ENCODE assay signal across 26 cellular contexts in genomic region chr2:240512109-240512485, GRCh38. TPM values are rescaled to one million over a fixed set of nuclear protein-coding genes. Genes with fewer than 3 reads are reported as not detected.
DNase-seq lines count a peak whose midpoint lies in the region; ATAC-seq, FAIRE-seq and TF ChIP-seq lines count a peak whose summit lies in the region.
"Had no signal": no experiment of that assay in that cellular context is flagged by ENCODE, and none has a peak within 500 bp of the region (broad histone marks: within the 10 kb centered on the region; RNA-seq: fewer than 3 reads in every experiment).

No MANE protein-coding gene starts in this region.

- H3K27ac ChIP-seq in coronary artery (no peak overlapping the region), neural progenitor cell (no peak overlapping the region), hepatocyte (no peak overlapping the region)
- H3K27ac ChIP-seq: 22Rv1, BLaER1, HL-60, PC-9 had no signal

- no peaks in the 10 kb centered on the region for H3K9me3 Mint-ChIP-seq in activated CD8-positive, alpha-beta memory T cell treated with anti-CD3 and anti-CD28 coated beads, Interleukin-2, amount 10 ng/mL, durations not matched to agents 7 days and 5 days (ENCODE audit: low read depth)
- H3K9me3 Mint-ChIP-seq in stimulated activated effector memory CD8-positive, alpha-beta T cell treated with anti-CD3 and anti-CD28 coated beads, Interleukin-12 subunit alpha, Interleukin-12 subunit beta, amount 100 ng/mL, for 72 hours: no peaks in the 10 kb centered on the region
- H3K9me3 Mint-ChIP-seq in neural progenitor cell: no peaks in the 10 kb centered on the region
- H3K9me3 Mint-ChIP-seq: CD4-positive, alpha-beta T cell had no signal

- no peak overlapping the region for H3K4me3 Mint-ChIP-seq in activated CD8-positive, alpha-beta memory T cell treated with anti-CD3 and anti-CD28 coated beads, Interleukin-2, amount 10 ng/mL, durations not matched to agents 7 days and 5 days
- H3K4me3 Mint-ChIP-seq in stimulated activated effector memory CD8-positive, alpha-beta T cell treated with anti-CD3 and anti-CD28 coated beads, Interleukin-12 subunit alpha, Interleukin-12 subunit beta, amount 100 ng/mL, for 72 hours: no peak overlapping the region
- no peak overlapping the region for H3K4me3 Mint-ChIP-seq in neural progenitor cell
- H3K4me3 Mint-ChIP-seq: CD4-positive, alpha-beta T cell had no signal

- H3K9ac ChIP-seq in neural progenitor cell: no peak overlapping the region
- H3K9ac ChIP-seq: BLaER1 had no signal

- peaks cover 15% of the 10 kb centered on the region for H3K4me1 Mint-ChIP-seq in activated CD8-positive, alpha-beta memory T cell treated with anti-CD3 and anti-CD28 coated beads, Interleukin-2, amount 10 ng/mL, durations not matched to agents 7 days and 5 days
- peaks cover 27% of the 10 kb centered on the region for H3K4me1 Mint-ChIP-seq in stimulated activated effector memory CD8-positive, alpha-beta T cell treated with anti-CD3 and anti-CD28 coated beads, Interleukin-12 subunit alpha, Interleukin-12 subunit beta, amount 100 ng/mL, for 72 hours
- peaks cover 7% of the 10 kb centered on the region for H3K4me1 Mint-ChIP-seq in neural progenitor cell

- no peak for FAIRE-seq in GM12892 (lab: Jason Lieb, UNC)
- FAIRE-seq: HepG2, K562 had no signal

- H4K20me1 ChIP-seq in neural progenitor cell (ENCODE audit: low read depth): no peaks in the 10 kb centered on the region
- no peaks in the 10 kb centered on the region for H4K20me1 ChIP-seq in hepatocyte (ENCODE audit: insufficient read depth, poor library complexity, severe bottlenecking)

- H2AFZ ChIP-seq in neural progenitor cell (replicated peaks) (no peak overlapping the region), hepatocyte (no peak overlapping the region)
- H2AFZ ChIP-seq: PC-9 had no signal

- no peaks in the 10 kb centered on the region for H3K9me2 ChIP-seq in hepatocyte (replicated peaks; ENCODE audit: insufficient read depth)

- CTCF ChIA-PET in activated CD8-positive, alpha-beta memory T cell treated with anti-CD3 and anti-CD28 coated beads, Interleukin-2, amount 10 ng/mL, durations not matched to agents 7 days and 5 days (lab: Charles Lee): no interaction called here

- peak; percentile 37 for DNase-seq in activated CD8-positive, alpha-beta memory T cell treated with anti-CD3 and anti-CD28 coated beads for 24 hours
- no peak for DNase-seq in activated CD8-positive, alpha-beta memory T cell treated with anti-CD3 and anti-CD28 coated beads, Interleukin-2, amount 10 ng/mL, durations not matched to agents 7 days and 5 days
- DNase-seq in coronary artery (ENCODE audit: low spot score) (peak; percentile 54), mesenteric fat pad (ENCODE audit: low spot score) (peak; percentile 78), GM12892 (ENCODE audit: insufficient read length) (no peak), neural progenitor cell (ENCODE audit: low spot score) (no peak), hepatocyte (ENCODE audit: low spot score) (no peak)
- peak in 1 of 2 donors; percentile 45 for DNase-seq in stimulated activated effector memory CD8-positive, alpha-beta T cell treated with anti-CD3 and anti-CD28 coated beads, Interleukin-12 subunit alpha, Interleukin-12 subunit beta, amount 100 ng/mL, for 72 hours (ENCODE audit: low spot score in 2 of 2)
- DNase-seq: ACHN; CD4-positive, alpha-beta T cell; COR-L47; DMS79; MG63; NCI-H1417; NCI-H187; NCI-H510A; NCI-H748 treated with DMSO at 0.1 percent for 48 hours; PC-9; RPMI8226; SHP77 had no signal

- H3K36me3 Mint-ChIP-seq in activated CD8-positive, alpha-beta memory T cell treated with anti-CD3 and anti-CD28 coated beads, Interleukin-2, amount 10 ng/mL, durations not matched to agents 7 days and 5 days: no peaks in the 10 kb centered on the region
- no peaks in the 10 kb centered on the region for H3K36me3 Mint-ChIP-seq in stimulated activated effector memory CD8-positive, alpha-beta T cell treated with anti-CD3 and anti-CD28 coated beads, Interleukin-12 subunit alpha, Interleukin-12 subunit beta, amount 100 ng/mL, for 72 hours
- H3K36me3 Mint-ChIP-seq in neural progenitor cell: peaks cover 3% of the 10 kb centered on the region

- no peaks in the 10 kb centered on the region for H3F3A ChIP-seq in neural progenitor cell (ENCODE audit: low read depth)

- H3K4me3 ChIP-seq in coronary artery (no peak overlapping the region), neural progenitor cell (no peak overlapping the region), hepatocyte (no peak overlapping the region)
- H3K4me3 ChIP-seq: BLaER1, HAP-1, K562, MG63, PC-9 had no signal

- no peaks in the 10 kb centered on the region for H3K27me3 Mint-ChIP-seq in activated CD8-positive, alpha-beta memory T cell treated with anti-CD3 and anti-CD28 coated beads, Interleukin-2, amount 10 ng/mL, durations not matched to agents 7 days and 5 days
- peaks cover 4% of the 10 kb centered on the region for H3K27me3 Mint-ChIP-seq in neural progenitor cell (ENCODE audit: insufficient read depth, low read depth)
- H3K27me3 Mint-ChIP-seq: CD4-positive, alpha-beta T cell had no signal

- H3K27me3 ChIP-seq in neural progenitor cell (peaks cover 7% of the 10 kb centered on the region), hepatocyte (no peaks in the 10 kb centered on the region)
- H3K27me3 ChIP-seq: BLaER1, MG63 had no signal

- TF ChIP-seq CTCF in coronary artery (IDR thresholded peaks at IDR 0.05): no peak
- TF ChIP-seq CTCF in neural progenitor cell (IDR thresholded peaks at IDR 0.05): no peak
- TF ChIP-seq CTCF in hepatocyte (IDR thresholded peaks at IDR 0.05; ENCODE audit: poor library complexity): no peak

- H3K27ac Mint-ChIP-seq in activated CD8-positive, alpha-beta memory T cell treated with anti-CD3 and anti-CD28 coated beads, Interleukin-2, amount 10 ng/mL, durations not matched to agents 7 days and 5 days: no peak overlapping the region
- H3K27ac Mint-ChIP-seq in stimulated activated effector memory CD8-positive, alpha-beta T cell treated with anti-CD3 and anti-CD28 coated beads, Interleukin-12 subunit alpha, Interleukin-12 subunit beta, amount 100 ng/mL, for 72 hours: peak overlapping the region; percentile 23
- no peak overlapping the region for H3K27ac Mint-ChIP-seq in neural progenitor cell
- H3K27ac Mint-ChIP-seq: CD4-positive, alpha-beta T cell had no signal

- no peak for TF ChIP-seq POLR2A in GM12892 (IDR thresholded peaks at IDR 0.05; ENCODE audit: low read depth, low read length)

- H3K79me2 ChIP-seq in neural progenitor cell (ENCODE audit: low read depth) (no peaks in the 10 kb centered on the region), hepatocyte (no peaks in the 10 kb centered on the region)

- H3K36me3 ChIP-seq in neural progenitor cell: no peaks in the 10 kb centered on the region
- no peaks in the 10 kb centered on the region for H3K36me3 ChIP-seq in hepatocyte (replicated peaks; ENCODE audit: insufficient read depth, low read depth)
- H3K36me3 ChIP-seq: HAP-1 had no signal

- 97% methylated on average over 11 of the region's 11 CpGs for WGBS in hepatocyte (ENCODE audit: low lambda C conversion rate, missing lambda C conversion rate)

- no peak for ATAC-seq in activated CD8-positive, alpha-beta memory T cell treated with anti-CD3 and anti-CD28 coated beads, Interleukin-2, amount 10 ng/mL, durations not matched to agents 7 days and 5 days
- no peak for ATAC-seq in stimulated activated effector memory CD8-positive, alpha-beta T cell treated with anti-CD3 and anti-CD28 coated beads, Interleukin-12 subunit alpha, Interleukin-12 subunit beta, amount 100 ng/mL, for 72 hours
- ATAC-seq: HepG2, K562 had no signal

- H3K9me3 ChIP-seq in neural progenitor cell (ENCODE audit: low read depth) (no peaks in the 10 kb centered on the region), hepatocyte (ENCODE audit: low read depth) (no peaks in the 10 kb centered on the region)
- H3K9me3 ChIP-seq: BLaER1, HAP-1, MG63 had no signal

- no peak overlapping the region for H3K4me2 ChIP-seq in neural progenitor cell
- H3K4me2 ChIP-seq in hepatocyte: no peak overlapping the region
- H3K4me2 ChIP-seq: BLaER1, PC-9 had no signal

- H3K4me1 ChIP-seq in neural progenitor cell (no peaks in the 10 kb centered on the region), hepatocyte (ENCODE audit: insufficient read depth) (no peaks in the 10 kb centered on the region)
- H3K4me1 ChIP-seq: HAP-1 had no signal

RNA-seq across cellular contexts. Expression of gene ANKMY1, which starts 45.7 kb away (rescaled TPM):
- total RNA-seq in activated CD8-positive, alpha-beta memory T cell treated with anti-CD3 and anti-CD28 coated beads, Interleukin-2, amount 10 ng/mL, durations not matched to agents 7 days and 5 days: 10 to 100 TPM; 21.3 to 33.5 TPM
- 11.4 TPM for total RNA-seq in mesenteric fat pad
- polyA plus RNA-seq in GM12892 (2012; ENCODE audit: missing spikeins): 9.9 TPM
- 4.2 and 6.9 TPM in 2 replicates for total RNA-seq in neural progenitor cell (ENCODE audit: low replicate concordance)
- 6.7 and 9.2 TPM in 2 replicates for total RNA-seq in hepatocyte
- polyA plus RNA-seq in hepatocyte: 7.8 and 11.1 TPM in 2 replicates

RNA-seq across cellular contexts. Expression of gene DUSP28, which starts 48.1 kb away (rescaled TPM):
- 10 to 100 TPM; 10.0 to 10.1 TPM for total RNA-seq in activated CD8-positive, alpha-beta memory T cell treated with anti-CD3 and anti-CD28 coated beads, Interleukin-2, amount 10 ng/mL, durations not matched to agents 7 days and 5 days
- 3.8 TPM for total RNA-seq in mesenteric fat pad
- 7.3 TPM for polyA plus RNA-seq in GM12892 (2012; ENCODE audit: missing spikeins)
- total RNA-seq in neural progenitor cell (ENCODE audit: low replicate concordance): 5.1 and 8.9 TPM in 2 replicates
- 4.6 and 4.8 TPM in 2 replicates for total RNA-seq in hepatocyte
- polyA plus RNA-seq in hepatocyte: 6.3 and 6.8 TPM in 2 replicates

RNA-seq across cellular contexts. Expression of gene RNPEPL1, which starts 56.2 kb away (rescaled TPM):
- 100 to 1,000 TPM; 101 to 152 TPM for total RNA-seq in activated CD8-positive, alpha-beta memory T cell treated with anti-CD3 and anti-CD28 coated beads, Interleukin-2, amount 10 ng/mL, durations not matched to agents 7 days and 5 days
- 69.9 TPM for total RNA-seq in mesenteric fat pad
- polyA plus RNA-seq in GM12892 (2012; ENCODE audit: missing spikeins): 10.2 TPM
- 2.7 and 7.5 TPM in 2 replicates for total RNA-seq in neural progenitor cell (ENCODE audit: low replicate concordance)
- 36.9 and 46.3 TPM in 2 replicates for total RNA-seq in hepatocyte
- polyA plus RNA-seq in hepatocyte: 57.2 and 58.1 TPM in 2 replicates

Comparison
In these comparisons a context has a peak if more than half of its experiments do, and no peak if none do; other contexts are left out.
1. DNase-seq: peak in activated CD8-positive, alpha-beta memory T cell treated with anti-CD3 and anti-CD28 coated beads for 24 hours (single experiment), coronary artery (single experiment) and mesenteric fat pad (single experiment); none in activated CD8-positive, alpha-beta memory T cell treated with anti-CD3 and anti-CD28 coated beads, Interleukin-2, amount 10 ng/mL, durations not matched to agents 7 days and 5 days (single experiment), GM12892 (single experiment), neural progenitor cell (single experiment) and hepatocyte (single experiment).